ENCODE assay signal across 15 cellular contexts in the genomic region with DNA sequence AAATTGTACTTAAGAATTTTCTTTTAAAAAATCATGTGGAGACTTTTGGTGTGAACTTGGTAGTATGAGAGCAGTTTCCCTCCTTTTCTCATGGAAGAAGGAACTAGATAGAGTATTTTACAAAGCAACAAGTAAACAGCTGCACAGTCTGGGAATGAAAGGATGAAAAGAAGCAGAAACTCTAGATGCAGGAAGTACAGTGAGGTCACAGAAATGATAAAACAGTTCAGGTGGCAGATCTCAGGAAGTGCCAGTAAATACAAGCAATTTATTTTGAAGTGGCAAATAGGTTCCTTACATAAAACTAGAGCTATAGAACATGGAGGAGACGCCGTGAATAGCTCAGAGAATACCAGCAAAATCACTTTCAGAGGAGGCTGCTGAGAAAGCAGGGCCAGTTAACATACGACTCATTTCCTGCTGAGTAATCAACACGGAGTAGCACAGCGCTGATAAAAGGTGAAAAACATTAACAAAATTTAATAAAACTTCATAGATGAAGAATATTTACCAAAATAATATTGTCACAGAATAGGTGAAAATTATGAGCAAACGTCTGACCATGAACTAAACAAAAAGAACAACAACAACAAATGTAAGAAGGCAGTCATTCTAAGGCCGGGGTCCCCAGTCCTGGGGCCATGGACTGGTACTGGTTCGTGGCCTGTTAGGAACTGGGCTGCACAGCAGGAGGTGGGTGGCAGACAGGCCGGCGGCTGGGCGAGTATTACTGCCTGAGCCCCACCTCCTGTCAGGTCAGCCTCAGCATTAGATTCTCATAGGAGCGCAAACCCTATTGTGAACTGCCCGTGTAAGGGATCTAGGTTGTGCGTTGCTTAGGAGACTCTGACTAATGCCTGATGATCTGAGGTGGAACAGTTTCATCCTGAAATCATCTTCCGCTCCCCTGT. TPM values are rescaled to one million over a fixed set of nuclear protein-coding genes. Genes with fewer than 3 reads are reported as not detected.
DNase-seq lines count a peak whose midpoint lies in the region; ATAC-seq and TF ChIP-seq lines count a peak whose summit lies in the region.
"Not testable (repeated sequence)": the region's sequence is repeated elsewhere in the genome, so short reads cannot be mapped to it uniquely, and the experiment has no call there.
"Had no signal": no experiment of that assay in that cellular context is flagged by ENCODE, and none has a peak within 500 bp of the region (broad histone marks: within the 10 kb centered on the region; RNA-seq: fewer than 3 reads in every experiment).

No MANE protein-coding gene starts in this region.

- BruUV-seq in PC-3 (replicated peaks; lab: Mats Ljungman, UMichigan), result TSS peak; percentile 62

- not testable (repeated sequence) for H3K36me3 Mint-ChIP-seq in activated CD4-positive, alpha-beta memory T cell treated with anti-CD3 and anti-CD28 coated beads for 36 hours

- H3K27ac Mint-ChIP-seq in activated CD4-positive, alpha-beta memory T cell treated with anti-CD3 and anti-CD28 coated beads for 36 hours, result not testable (repeated sequence)

- CTCF ChIA-PET in HEK293 (lab: Yijun Ruan, JAX); PC-3 (lab: Charles Lee); activated CD4-positive, alpha-beta memory T cell treated with anti-CD3 and anti-CD28 coated beads for 36 hours (lab: Charles Lee): not testable (repeated sequence)

- not testable (repeated sequence) for H3K4me1 ChIP-seq in ACC112 (ENCODE audit: control insufficient read depth, insufficient read depth, low read length, unreplicated experiment); HEK293 (ENCODE audit: control insufficient read depth, insufficient read depth, low read length); PC-3 (ENCODE audit: insufficient read depth, low read length)

- H2AFZ ChIP-seq in ACC112 (ENCODE audit: low read length, unreplicated experiment) (peak overlapping the region; percentile 68), PC-3 (ENCODE audit: low read length) (peak overlapping the region; percentile 55; the same call in 1 of the 2 replicates)

- H3K27me3 ChIP-seq in ACC112 (ENCODE audit: insufficient read depth, low read length); PC-3 (ENCODE audit: low read length): not testable (repeated sequence)

- H3K9ac ChIP-seq in PC-3 (ENCODE audit: low read length), result peak overlapping the region; percentile 35; the same call in 1 of the 2 replicates

- TF ChIP-seq CTCF in HEK293 (tag by site-specific recombination; IDR thresholded peaks at IDR 0.05); PC-3 (conservative IDR thresholded peaks at IDR 0.05; ENCODE audit: low read depth, low read length): not testable (repeated sequence)

- peak; percentile 89 for ATAC-seq in PC-3

- peaks cover 12% of the 10 kb centered on the region for H3K27me3 Mint-ChIP-seq in activated CD4-positive, alpha-beta memory T cell treated with anti-CD3 and anti-CD28 coated beads for 36 hours

- H3K9me3 Mint-ChIP-seq in activated CD4-positive, alpha-beta memory T cell treated with anti-CD3 and anti-CD28 coated beads for 36 hours, result not testable (repeated sequence)

- not testable (repeated sequence) for H3F3A ChIP-seq in PC-3 (ENCODE audit: low read length, unreplicated experiment)

- DNase-seq in PC-3 (peak; percentile 47), amniotic epithelial cell (ENCODE audit: low read depth) (peak; percentile 13), left kidney (ENCODE audit: low read depth, low spot score) (peak; percentile 6), renal cortical epithelial cell (ENCODE audit: low read depth) (peak; percentile 3)
- peak; percentile 29 for DNase-seq in activated CD4-positive, alpha-beta memory T cell treated with anti-CD3 and anti-CD28 coated beads for 36 hours
- DNase-seq in epithelial cell of prostate (ENCODE audit: low read depth, low spot score), result not testable (repeated sequence)

- POLR2A ChIA-PET in HEK293 (lab: Yijun Ruan, JAX); PC-3 (lab: Charles Lee; ENCODE audit: unreplicated experiment); activated CD4-positive, alpha-beta memory T cell treated with anti-CD3 and anti-CD28 coated beads for 36 hours (lab: Charles Lee): not testable (repeated sequence)

- H3K79me2 ChIP-seq in ACC112 (ENCODE audit: control insufficient read depth, insufficient read depth, low read length, unreplicated experiment); PC-3 (ENCODE audit: low read length): not testable (repeated sequence)

- not testable (repeated sequence) for H3K4me1 Mint-ChIP-seq in activated CD4-positive, alpha-beta memory T cell treated with anti-CD3 and anti-CD28 coated beads for 36 hours (ENCODE audit: low read depth)

- H3K9me2 ChIP-seq in PC-3 (replicated peaks; ENCODE audit: low read length), result not testable (repeated sequence)

- peak overlapping the region; percentile 31 for H3K4me2 ChIP-seq in PC-3 (ENCODE audit: low read length)

- H3K4me3 ChIP-seq in ACC112 (ENCODE audit: low read depth, low read length); HEK293 (ENCODE audit: low read depth, low read length): not testable (repeated sequence)
- peak overlapping the region; percentile 5; the same call in 1 of the 2 replicates for H3K4me3 ChIP-seq in PC-3 (ENCODE audit: low read length)

- peak overlapping the region; percentile 1 for H3K4me3 Mint-ChIP-seq in activated CD4-positive, alpha-beta memory T cell treated with anti-CD3 and anti-CD28 coated beads for 36 hours

- H3K9me3 ChIP-seq in HEK293 (ENCODE audit: control insufficient read depth, insufficient read depth, low read depth, low read length); PC-3 (ENCODE audit: low read length): not testable (repeated sequence)

- not testable (repeated sequence) for H3K36me3 ChIP-seq in ACC112 (ENCODE audit: insufficient read depth, low read length); HEK293 (ENCODE audit: control insufficient read depth in 2 of 2, insufficient read depth in 1 of 2, low read length in 2 of 2); PC-3 (ENCODE audit: low read depth, low read length)

- H3K27ac ChIP-seq in ACC112 (ENCODE audit: low read depth, low read length) (peak overlapping the region; percentile 52), PC-3 (ENCODE audit: low read length) (peak overlapping the region; percentile 53), epithelial cell of prostate (peak overlapping the region; percentile 84)
- H3K27ac ChIP-seq in HEK293 (ENCODE audit: extremely low read depth, low read depth, low read length), result not testable (repeated sequence)

- not testable (repeated sequence) for H4K20me1 ChIP-seq in PC-3 (ENCODE audit: low read length)

- intact Hi-C loops in PC-3 (cut with micrococcal nuclease); activated CD4-positive, alpha-beta memory T cell treated with anti-CD3 and anti-CD28 coated beads for 36 hours (cut with micrococcal nuclease): not testable (repeated sequence)

TF ChIP-seq in HEK293, 187 proteins besides CTCF, POLR2A, EP300 and RAD21:
- TF ChIP-seq ZNF335 (tag by site-specific recombination; conservative IDR thresholded peaks at IDR 0.05) (peak; percentile 25; the same call in 1 of the 2 replicates), SCRT2 (tag by site-specific recombination; IDR thresholded peaks at IDR 0.05) (peak; percentile 36; the same call in 1 of the 2 replicates)

RNA-seq across cellular contexts. Expression of gene GOLGA6L7, which starts 29.2 kb away (rescaled TPM):
- total RNA-seq in PC-3 (2014; rRNA removed), result not detected in 2 replicates
- total RNA-seq in activated CD4-positive, alpha-beta memory T cell treated with anti-CD3 and anti-CD28 coated beads for 36 hours, result not detected
- not detected in 2 replicates for total RNA-seq in renal cortical epithelial cell
- total RNA-seq: ascending aorta; G401; lung; Right ventricle myocardium superior; sciatic nerve; T-helper 2 cell treated with Interferon-gamma antibody and Interleukin-4, amounts not matched to agents 100 ng/mL and 5 ng/mL, for 36 hours; transverse colon had no signal
